ENCODE assay signal across 18 cellular contexts in the genomic region with DNA sequence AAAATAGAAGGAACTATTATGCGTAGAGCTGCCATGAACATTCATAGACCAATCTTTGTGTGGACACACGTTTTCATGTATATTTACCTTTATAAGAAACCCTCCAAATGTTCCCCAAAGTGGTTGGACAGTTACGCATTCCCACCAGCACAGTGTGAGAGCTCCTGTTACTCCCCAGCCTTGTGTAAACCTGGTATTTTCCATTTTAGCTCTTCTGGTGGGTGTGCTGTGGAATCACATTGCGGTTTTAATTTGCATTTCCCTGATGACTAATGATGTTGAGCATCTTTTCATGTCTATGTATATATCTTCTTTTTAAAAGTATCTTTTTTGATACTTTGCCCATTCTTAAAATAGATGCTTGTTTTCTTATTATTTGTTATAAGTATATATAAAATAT. TPM values are rescaled to one million over a fixed set of nuclear protein-coding genes. Genes with fewer than 3 reads are reported as not detected.
DNase-seq lines count a peak whose midpoint lies in the region; ATAC-seq, FAIRE-seq and TF ChIP-seq lines count a peak whose summit lies in the region.
"Had no signal": no experiment of that assay in that cellular context is flagged by ENCODE, and none has a peak within 500 bp of the region (broad histone marks: within the 10 kb centered on the region; RNA-seq: fewer than 3 reads in every experiment).

No MANE protein-coding gene starts in this region.

- no peak overlapping the region for H3K4me3 Mint-ChIP-seq in activated naive CD4-positive, alpha-beta T cell treated with anti-CD3 and anti-CD28 coated beads for 36 hours
- no peak overlapping the region for H3K4me3 Mint-ChIP-seq in activated naive CD4-positive, alpha-beta T cell treated with anti-CD3 and anti-CD28 coated beads, Interleukin-2, amount 10 ng/mL, durations not matched to agents 7 days and 5 days
- no peak overlapping the region for H3K4me3 Mint-ChIP-seq in astrocyte (ENCODE audit: unreplicated experiment)
- H3K4me3 Mint-ChIP-seq: H9, naive B cell, WTC11 had no signal

- peaks cover 11% of the 10 kb centered on the region for H3K9me3 Mint-ChIP-seq in activated naive CD4-positive, alpha-beta T cell treated with anti-CD3 and anti-CD28 coated beads for 36 hours
- H3K9me3 Mint-ChIP-seq in activated naive CD4-positive, alpha-beta T cell treated with anti-CD3 and anti-CD28 coated beads, Interleukin-2, amount 10 ng/mL, durations not matched to agents 7 days and 5 days = peaks cover 10% of the 10 kb centered on the region
- no peaks in the 10 kb centered on the region for H3K9me3 Mint-ChIP-seq in astrocyte (ENCODE audit: unreplicated experiment)
- H3K9me3 Mint-ChIP-seq: H9 had no signal

- peaks cover 55% of the 10 kb centered on the region for H3K4me1 Mint-ChIP-seq in activated naive CD4-positive, alpha-beta T cell treated with anti-CD3 and anti-CD28 coated beads for 36 hours (ENCODE audit: low read depth)
- peaks cover 53% of the 10 kb centered on the region for H3K4me1 Mint-ChIP-seq in activated naive CD4-positive, alpha-beta T cell treated with anti-CD3 and anti-CD28 coated beads, Interleukin-2, amount 10 ng/mL, durations not matched to agents 7 days and 5 days
- H3K4me1 Mint-ChIP-seq in astrocyte (ENCODE audit: low read depth, unreplicated experiment) = peaks cover 3% of the 10 kb centered on the region
- H3K4me1 Mint-ChIP-seq: WTC11 had no signal

- intact Hi-C loops in activated naive CD4-positive, alpha-beta T cell treated with anti-CD3 and anti-CD28 coated beads for 36 hours (cut with micrococcal nuclease) = loop anchor here (5.0 to 10.0 kb wide), 5 partner anchors 163 to 1036 kb away; a partner anchor contains a TSS
- intact Hi-C loops in spleen (cut with DNase I; ENCODE audit: low total_unique reads) = no loop called here

- peak; percentile 38 for DNase-seq in activated naive CD4-positive, alpha-beta T cell treated with anti-CD3 and anti-CD28 coated beads for 36 hours
- DNase-seq in activated naive CD4-positive, alpha-beta T cell treated with anti-CD3 and anti-CD28 coated beads, Interleukin-2, amount 10 ng/mL, durations not matched to agents 7 days and 5 days = no peak
- DNase-seq in NAMALWA (ENCODE audit: low spot score) (peak; percentile 60), astrocyte (ENCODE audit: low read depth) (peak; percentile 65), spleen (no peak), frontal cortex (ENCODE audit: low spot score in 2 of 2) (no peak), DMS79 (lab: John Stamatoyannopoulos, UW) (no peak)
- DNase-seq in stimulated activated naive CD8-positive, alpha-beta T cell treated with anti-CD3 and anti-CD28 coated beads, Interleukin-15, Interleukin-2, amounts not matched to agents 100 U/mL and 50 U/mL, for 24 hours = no peak
- DNase-seq: activated gamma-delta T cell treated with Interleukin-2 at 50 U/mL for 16 hours; DND-41; H9; naive B cell; stimulated activated CD4-positive, alpha-beta T cell treated with anti-CD3 and anti-CD28 coated beads, Interleukin-2, amount 100 ng/mL, for 24 hours had no signal

- FAIRE-seq in astrocyte (lab: Jason Lieb, UNC) (no peak), frontal cortex (lab: Jason Lieb, UNC) (no peak)

- ATAC-seq in stimulated activated naive CD8-positive, alpha-beta T cell treated with anti-CD3 and anti-CD28 coated beads, Interleukin-15, Interleukin-2, amounts not matched to agents 100 U/mL and 50 U/mL, for 24 hours = peak; percentile 48
- ATAC-seq: esophagus mucosa, SK-N-SH treated with all-trans-retinoic acid at 6 μM for 48 hours, WTC11 had no signal

- WGBS in spleen, 5 donors = 59 to 83% (median 74%) methylated on average over 4 of the region's 4 CpGs

- H3K27ac Mint-ChIP-seq in activated naive CD4-positive, alpha-beta T cell treated with anti-CD3 and anti-CD28 coated beads for 36 hours = no peak overlapping the region
- no peak overlapping the region for H3K27ac Mint-ChIP-seq in activated naive CD4-positive, alpha-beta T cell treated with anti-CD3 and anti-CD28 coated beads, Interleukin-2, amount 10 ng/mL, durations not matched to agents 7 days and 5 days
- H3K27ac Mint-ChIP-seq in astrocyte (ENCODE audit: unreplicated experiment) = peak overlapping the region; percentile 86
- H3K27ac Mint-ChIP-seq: H9, naive B cell, WTC11 had no signal

- CTCF ChIA-PET in activated naive CD4-positive, alpha-beta T cell treated with anti-CD3 and anti-CD28 coated beads for 36 hours (lab: Charles Lee) = interaction anchor here (0.5 to 1.4 kb wide), 4 partner anchors 16 to 62 kb away, joined by 3 to 5 read pairs (median 4); no protein-coding TSS in a partner anchor
- CTCF ChIA-PET in activated naive CD4-positive, alpha-beta T cell treated with anti-CD3 and anti-CD28 coated beads, Interleukin-2, amount 10 ng/mL, durations not matched to agents 7 days and 5 days (lab: Charles Lee) = interaction anchor here (0.7 kb wide), 1 partner anchor 199 kb away, joined by 3 read pairs; no protein-coding TSS in a partner anchor

- H3K9me3 ChIP-seq in astrocyte (ENCODE audit: insufficient read depth, low read depth, low read length) = peaks cover 2% of the 10 kb centered on the region
- H3K9me3 ChIP-seq in spleen = peaks cover 0 to 13% (median 5%) of the 10 kb centered on the region in 8 donors

- TF ChIP-seq POLR2A in spleen (IDR thresholded peaks at IDR 0.05) = no peak

- H3K27me3 Mint-ChIP-seq in activated naive CD4-positive, alpha-beta T cell treated with anti-CD3 and anti-CD28 coated beads for 36 hours (ENCODE audit: low read depth) = no peaks in the 10 kb centered on the region
- H3K27me3 Mint-ChIP-seq in activated naive CD4-positive, alpha-beta T cell treated with anti-CD3 and anti-CD28 coated beads, Interleukin-2, amount 10 ng/mL, durations not matched to agents 7 days and 5 days = no peaks in the 10 kb centered on the region
- peaks cover 11% of the 10 kb centered on the region for H3K27me3 Mint-ChIP-seq in astrocyte (ENCODE audit: low read depth, unreplicated experiment)

- H3K27me3 ChIP-seq in astrocyte (ENCODE audit: insufficient read depth, low read length) = no peaks in the 10 kb centered on the region
- peaks cover 0 to 5% (median 0%) of the 10 kb centered on the region in 7 donors for H3K27me3 ChIP-seq in spleen (replicated peaks in 1 of 7)
- H3K27me3 ChIP-seq: hepatocyte had no signal

- H4K20me1 ChIP-seq in astrocyte (ENCODE audit: insufficient read depth, low read length) = no peaks in the 10 kb centered on the region

- H3K27ac ChIP-seq in astrocyte (ENCODE audit: low read depth, low read length) (no peak overlapping the region), spleen (no peak overlapping the region)
- H3K27ac ChIP-seq: hepatocyte had no signal

- TF ChIP-seq CTCF in astrocyte (IDR thresholded peaks at IDR 0.05; ENCODE audit: insufficient read depth, low read depth, low read length) (no peak), spleen (IDR thresholded peaks at IDR 0.05 in 8 of 11, conservative IDR thresholded peaks at IDR 0.05 in 3 of 11) (no peak)

- H3K36me3 Mint-ChIP-seq in activated naive CD4-positive, alpha-beta T cell treated with anti-CD3 and anti-CD28 coated beads for 36 hours (ENCODE audit: low read depth) = peaks cover 18% of the 10 kb centered on the region
- H3K36me3 Mint-ChIP-seq in activated naive CD4-positive, alpha-beta T cell treated with anti-CD3 and anti-CD28 coated beads, Interleukin-2, amount 10 ng/mL, durations not matched to agents 7 days and 5 days = peaks cover 25% of the 10 kb centered on the region
- H3K36me3 Mint-ChIP-seq in astrocyte (ENCODE audit: low read depth, unreplicated experiment) = no peaks in the 10 kb centered on the region

- no peak overlapping the region for H3K9ac ChIP-seq in astrocyte (ENCODE audit: low read length)

- H3K4me3 ChIP-seq in astrocyte (ENCODE audit: insufficient read depth, low read depth, low read length) (no peak overlapping the region), spleen (no peak overlapping the region)
- H3K4me3 ChIP-seq: hepatocyte had no signal

- H3K36me3 ChIP-seq in astrocyte (ENCODE audit: insufficient read depth, low read length) = no peaks in the 10 kb centered on the region
- no peaks in the 10 kb centered on the region for H3K36me3 ChIP-seq in spleen

- no peak overlapping the region for H3K4me2 ChIP-seq in astrocyte (ENCODE audit: low read length)
- H3K4me2 ChIP-seq: hepatocyte had no signal

- no peak overlapping the region for H2AFZ ChIP-seq in astrocyte (ENCODE audit: low read depth, low read length)
- H2AFZ ChIP-seq: hepatocyte had no signal

- H3K4me1 ChIP-seq in astrocyte (ENCODE audit: insufficient read depth, low read length) (no peaks in the 10 kb centered on the region), spleen (peaks cover 0 to 9% (median 0%) of the 10 kb centered on the region in 6 donors)

- no peaks in the 10 kb centered on the region for H3K79me2 ChIP-seq in astrocyte (ENCODE audit: insufficient read depth, low read length)
- H3K79me2 ChIP-seq: hepatocyte had no signal

RNA-seq across cellular contexts. Expression of a gene that starts 3.2 kb away (rescaled TPM):
- 10 to 100 TPM; 13.5 to 14.9 TPM for total RNA-seq in activated naive CD4-positive, alpha-beta T cell treated with anti-CD3 and anti-CD28 coated beads for 36 hours
- total RNA-seq in astrocyte (not detected in 2 replicates), spleen (10 to 100 TPM in 5 of 7 donors, 1 to 10 TPM in 2; 7.2 to 16.3 (median 11.4) TPM), frontal cortex (not detected)
- 1 to 10 TPM; 2.6 to 4.2 (median 3.3) TPM for polyA plus RNA-seq in spleen
- total RNA-seq: cerebellum, H9, hepatocyte, WTC11 had no signal
- polyA plus RNA-seq: hepatocyte had no signal

RNA-seq across cellular contexts. Expression of a gene that starts 4.7 kb away (rescaled TPM):
- total RNA-seq in activated naive CD4-positive, alpha-beta T cell treated with anti-CD3 and anti-CD28 coated beads for 36 hours = 10 to 100 TPM; 10.9 to 11.5 TPM
- total RNA-seq in astrocyte (not detected in 2 replicates), spleen (1 to 10 TPM in 2 of 7 donors, under 1 TPM in 4, not detected in 1; 0.51 to 6.0 (median 0.78) TPM), frontal cortex (not detected)
- polyA plus RNA-seq in spleen = under 1 TPM; 0.22 to 0.32 (median 0.24) TPM

RNA-seq across cellular contexts. Expression of a gene that starts 34.2 kb away (rescaled TPM):
- total RNA-seq in activated naive CD4-positive, alpha-beta T cell treated with anti-CD3 and anti-CD28 coated beads for 36 hours = not detected
- total RNA-seq in astrocyte = not detected in 2 replicates
- not detected for total RNA-seq in spleen
- not detected for polyA plus RNA-seq in spleen
- total RNA-seq in frontal cortex = not detected
- total RNA-seq: cerebellum, esophagus mucosa, H9 had no signal

RNA-seq across cellular contexts. Expression of a gene that starts 49.7 kb away (rescaled TPM):
- total RNA-seq in activated naive CD4-positive, alpha-beta T cell treated with anti-CD3 and anti-CD28 coated beads for 36 hours = not detected
- total RNA-seq in astrocyte (not detected in 2 replicates), spleen (not detected), frontal cortex (not detected)
- under 1 TPM in 1 of 3 donors, not detected in 2; 0.14 TPM for polyA plus RNA-seq in spleen
- total RNA-seq: cerebellum, esophagus mucosa, H9 had no signal

Comparison
In these comparisons a context has a peak if more than half of its experiments do, and no peak if none do; other contexts are left out.
1. DNase-seq: peak in activated naive CD4-positive, alpha-beta T cell treated with anti-CD3 and anti-CD28 coated beads for 36 hours (single experiment), NAMALWA (single experiment) and astrocyte (single experiment); none in activated naive CD4-positive, alpha-beta T cell treated with anti-CD3 and anti-CD28 coated beads, Interleukin-2, amount 10 ng/mL, durations not matched to agents 7 days and 5 days (single experiment), stimulated activated naive CD8-positive, alpha-beta T cell treated with anti-CD3 and anti-CD28 coated beads, Interleukin-15, Interleukin-2, amounts not matched to agents 100 U/mL and 50 U/mL, for 24 hours (single experiment), spleen (single experiment), frontal cortex (0 of 2) and DMS79 (single experiment).